ENCODE assay signal across 30 cellular contexts in the genomic region with DNA sequence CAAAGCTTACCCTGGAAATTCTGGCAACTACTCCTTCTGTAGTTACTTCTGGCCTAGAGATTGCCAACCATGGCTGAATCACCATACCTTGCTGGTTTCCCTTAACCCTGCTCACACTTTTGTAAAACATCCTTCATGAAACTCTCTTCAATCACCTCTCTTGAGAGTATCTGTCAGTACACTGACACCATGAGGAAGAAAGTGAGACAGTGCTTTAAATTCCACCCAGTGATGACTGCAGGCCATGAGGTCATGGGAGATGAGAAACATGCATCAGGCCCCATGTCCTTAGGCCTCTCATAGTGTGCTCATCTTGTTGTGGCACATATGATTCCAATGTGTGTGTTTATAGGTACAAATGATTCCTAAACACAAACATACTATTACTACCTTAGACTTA. TPM values are rescaled to one million over a fixed set of nuclear protein-coding genes. Genes with fewer than 3 reads are reported as not detected.
A peak's percentile ranks its signal among the peaks of the same experiment; 100 is the strongest.
DNase-seq lines count a peak whose midpoint lies in the region; ATAC-seq, FAIRE-seq and TF ChIP-seq lines count a peak whose summit lies in the region.
"Had no signal": no experiment of that assay in that cellular context is flagged by ENCODE, and none has a peak within 500 bp of the region (broad histone marks: within the 10 kb centered on the region; RNA-seq: fewer than 3 reads in every experiment).

No MANE protein-coding gene starts in this region.

- H3K4me1 Mint-ChIP-seq in activated CD4-positive, alpha-beta T cell treated with anti-CD3 and anti-CD28 coated beads for 36 hours = peaks cover 28% of the 10 kb centered on the region
- H3K4me1 Mint-ChIP-seq in activated CD4-positive, alpha-beta T cell treated with anti-CD3 and anti-CD28 coated beads, Interleukin-2, amount 10 ng/mL, durations not matched to agents 7 days and 5 days = peaks cover 2% of the 10 kb centered on the region
- peaks cover 27% of the 10 kb centered on the region for H3K4me1 Mint-ChIP-seq in activated naive CD8-positive, alpha-beta T cell treated with anti-CD3 and anti-CD28 coated beads, Interleukin-2, amount 50 U/mL, for 24 hours

- H3K4me1 ChIP-seq in keratinocyte (ENCODE audit: control insufficient read depth, extremely low read depth, insufficient read depth, low read length) (peaks cover 27% of the 10 kb centered on the region), body of pancreas (no peaks in the 10 kb centered on the region)
- H3K4me1 ChIP-seq: esophagus squamous epithelium, right lobe of liver had no signal

- H3K9me3 Mint-ChIP-seq in activated CD4-positive, alpha-beta T cell treated with anti-CD3 and anti-CD28 coated beads for 36 hours (ENCODE audit: low read depth) = no peaks in the 10 kb centered on the region
- no peaks in the 10 kb centered on the region for H3K9me3 Mint-ChIP-seq in activated CD4-positive, alpha-beta T cell treated with anti-CD3 and anti-CD28 coated beads, Interleukin-2, amount 10 ng/mL, durations not matched to agents 7 days and 5 days
- no peaks in the 10 kb centered on the region for H3K9me3 Mint-ChIP-seq in activated naive CD8-positive, alpha-beta T cell treated with anti-CD3 and anti-CD28 coated beads, Interleukin-2, amount 50 U/mL, for 24 hours
- H3K9me3 Mint-ChIP-seq: CD8-positive, alpha-beta T cell; effector memory CD8-positive, alpha-beta T cell had no signal

- no peaks in the 10 kb centered on the region for H4K20me1 ChIP-seq in keratinocyte (ENCODE audit: control insufficient read depth, extremely low read depth, insufficient read depth, low read length)

- H2AFZ ChIP-seq in keratinocyte (ENCODE audit: control insufficient read depth, low read length) = no peak overlapping the region

- H3K4me2 ChIP-seq in keratinocyte (ENCODE audit: control insufficient read depth, extremely low read depth, insufficient read depth, low read depth, low read length) = no peak overlapping the region

- H3K36me3 ChIP-seq in keratinocyte (ENCODE audit: control insufficient read depth in 2 of 2, extremely low read depth in 1 of 2, insufficient read depth in 2 of 2, low read length in 2 of 2) (no peaks in the 10 kb centered on the region), body of pancreas (replicated peaks in 1 of 2; ENCODE audit: insufficient read depth in 1 of 2, low read depth in 2 of 2) (no peaks in the 10 kb centered on the region)
- H3K36me3 ChIP-seq: esophagus squamous epithelium, right lobe of liver, transverse colon had no signal

- dilution Hi-C loops in keratinocyte (cut with MboI; ENCODE audit: extremely low pct_ligation_motif_present, low sequenced_read_pairs) = no loop called here

- ATAC-seq in activated CD4-positive, alpha-beta T cell treated with anti-CD3 and anti-CD28 coated beads for 36 hours = peak; percentile 96
- peak; percentile 82 for ATAC-seq in activated naive CD8-positive, alpha-beta T cell treated with anti-CD3 and anti-CD28 coated beads, Interleukin-2, amount 50 U/mL, for 24 hours
- ATAC-seq in HG03521 (IDR thresholded peaks at IDR 0.05; ENCODE audit: unreplicated experiment) (no peak), body of pancreas (no peak)
- ATAC-seq: CD8-positive, alpha-beta T cell; effector memory CD8-positive, alpha-beta T cell; Panc1; right lobe of liver had no signal

- TF ChIP-seq CTCF in keratinocyte (optimal IDR thresholded peaks at IDR 0.05 in 1 of 3, IDR thresholded peaks at IDR 0.05 in 1 of 3, conservative IDR thresholded peaks at IDR 0.05 in 1 of 3; ENCODE audit: extremely low read depth in 1 of 3, insufficient read depth in 2 of 3, low read length in 3 of 3) (no peak), body of pancreas (IDR thresholded peaks at IDR 0.05) (no peak)

- H3K27ac ChIP-seq in keratinocyte (ENCODE audit: control insufficient read depth, insufficient read depth, low read length) (no peak overlapping the region), body of pancreas (no peak overlapping the region)
- H3K27ac ChIP-seq: coronary artery, esophagus squamous epithelium, right lobe of liver, transverse colon had no signal

- TF ChIP-seq POLR2A in body of pancreas (IDR thresholded peaks at IDR 0.05) = no peak

- H3K9me3 ChIP-seq in keratinocyte (ENCODE audit: control insufficient read depth, low read depth, low read length) (no peaks in the 10 kb centered on the region), body of pancreas (no peaks in the 10 kb centered on the region)
- H3K9me3 ChIP-seq: esophagus squamous epithelium, right lobe of liver, transverse colon had no signal

- intact Hi-C loops in activated CD4-positive, alpha-beta T cell treated with anti-CD3 and anti-CD28 coated beads for 36 hours (cut with DNase I, micrococcal nuclease) = loop anchor here (1.0 to 2.0 kb wide), 3 partner anchors 23 to 36 kb away; no protein-coding TSS in a partner anchor
- intact Hi-C loops in cardiac septum (cut with DNase I) = no loop called here
- intact Hi-C loops in body of pancreas (cut with DNase I) = no loop called here

- H3K4me3 ChIP-seq in keratinocyte (ENCODE audit: control insufficient read depth in 2 of 3, extremely low read depth in 1 of 3, insufficient read depth in 2 of 3, low read depth in 1 of 3, low read length in 3 of 3) (no peak overlapping the region), body of pancreas (no peak overlapping the region)
- H3K4me3 ChIP-seq: coronary artery, esophagus squamous epithelium, lung, right lobe of liver, transverse colon had no signal

- POLR2A ChIA-PET in activated CD4-positive, alpha-beta T cell treated with anti-CD3 and anti-CD28 coated beads for 36 hours (lab: Charles Lee) = no interaction called here
- POLR2A ChIA-PET in activated CD4-positive, alpha-beta T cell treated with anti-CD3 and anti-CD28 coated beads, Interleukin-2, amount 10 ng/mL, durations not matched to agents 7 days and 5 days (lab: Charles Lee) = no interaction called here

- H3K27me3 Mint-ChIP-seq in activated CD4-positive, alpha-beta T cell treated with anti-CD3 and anti-CD28 coated beads for 36 hours = peaks cover 16% of the 10 kb centered on the region
- no peaks in the 10 kb centered on the region for H3K27me3 Mint-ChIP-seq in activated CD4-positive, alpha-beta T cell treated with anti-CD3 and anti-CD28 coated beads, Interleukin-2, amount 10 ng/mL, durations not matched to agents 7 days and 5 days
- H3K27me3 Mint-ChIP-seq in activated naive CD8-positive, alpha-beta T cell treated with anti-CD3 and anti-CD28 coated beads, Interleukin-2, amount 50 U/mL, for 24 hours = peaks cover 10% of the 10 kb centered on the region

- no peak overlapping the region for H3K4me3 Mint-ChIP-seq in activated CD4-positive, alpha-beta T cell treated with anti-CD3 and anti-CD28 coated beads for 36 hours
- no peak overlapping the region for H3K4me3 Mint-ChIP-seq in activated CD4-positive, alpha-beta T cell treated with anti-CD3 and anti-CD28 coated beads, Interleukin-2, amount 10 ng/mL, durations not matched to agents 7 days and 5 days
- no peak overlapping the region for H3K4me3 Mint-ChIP-seq in activated naive CD8-positive, alpha-beta T cell treated with anti-CD3 and anti-CD28 coated beads, Interleukin-2, amount 50 U/mL, for 24 hours
- H3K4me3 Mint-ChIP-seq: activated B cell treated with CpG ODN at 0.5 μM for 24 hours; CD8-positive, alpha-beta T cell; effector memory CD8-positive, alpha-beta T cell had no signal

- H3K79me2 ChIP-seq in keratinocyte (ENCODE audit: control insufficient read depth, insufficient read depth, low read length) = no peaks in the 10 kb centered on the region

- no peaks in the 10 kb centered on the region for H3K9me1 ChIP-seq in keratinocyte (ENCODE audit: control insufficient read depth, extremely low read depth, insufficient read depth, low read length)

- no peak overlapping the region for H3K9ac ChIP-seq in keratinocyte (ENCODE audit: control insufficient read depth, extremely low read depth, insufficient read depth, low read length)

- CTCF ChIA-PET in activated CD4-positive, alpha-beta T cell treated with anti-CD3 and anti-CD28 coated beads for 36 hours (lab: Charles Lee) = interaction anchor here (1.2 to 1.5 kb wide), 2 partner anchors 22 to 107 kb away, joined by 3 read pairs; no protein-coding TSS in a partner anchor
- CTCF ChIA-PET in activated CD4-positive, alpha-beta T cell treated with anti-CD3 and anti-CD28 coated beads, Interleukin-2, amount 10 ng/mL, durations not matched to agents 7 days and 5 days (lab: Charles Lee) = interaction anchor here (0.5 to 1.5 kb wide), 2 partner anchors 155 kb away, joined by 3 read pairs; no protein-coding TSS in a partner anchor

- peak overlapping the region; percentile 32 for H3K27ac Mint-ChIP-seq in activated CD4-positive, alpha-beta T cell treated with anti-CD3 and anti-CD28 coated beads for 36 hours
- H3K27ac Mint-ChIP-seq in activated CD4-positive, alpha-beta T cell treated with anti-CD3 and anti-CD28 coated beads, Interleukin-2, amount 10 ng/mL, durations not matched to agents 7 days and 5 days = no peak overlapping the region
- no peak overlapping the region for H3K27ac Mint-ChIP-seq in activated naive CD8-positive, alpha-beta T cell treated with anti-CD3 and anti-CD28 coated beads, Interleukin-2, amount 50 U/mL, for 24 hours
- H3K27ac Mint-ChIP-seq: activated B cell treated with CpG ODN at 0.5 μM for 24 hours; CD8-positive, alpha-beta T cell; effector memory CD8-positive, alpha-beta T cell had no signal

- peaks cover 2% of the 10 kb centered on the region for H3K36me3 Mint-ChIP-seq in activated CD4-positive, alpha-beta T cell treated with anti-CD3 and anti-CD28 coated beads for 36 hours (ENCODE audit: low read depth)
- H3K36me3 Mint-ChIP-seq in activated CD4-positive, alpha-beta T cell treated with anti-CD3 and anti-CD28 coated beads, Interleukin-2, amount 10 ng/mL, durations not matched to agents 7 days and 5 days (ENCODE audit: low read depth) = no peaks in the 10 kb centered on the region
- H3K36me3 Mint-ChIP-seq in activated naive CD8-positive, alpha-beta T cell treated with anti-CD3 and anti-CD28 coated beads, Interleukin-2, amount 50 U/mL, for 24 hours (ENCODE audit: low read depth) = no peaks in the 10 kb centered on the region
- H3K36me3 Mint-ChIP-seq: CD8-positive, alpha-beta T cell had no signal

- DNase-seq in activated CD4-positive, alpha-beta T cell treated with anti-CD3 and anti-CD28 coated beads for 36 hours = peak; percentile 63
- DNase-seq in activated CD4-positive, alpha-beta T cell treated with anti-CD3 and anti-CD28 coated beads, Interleukin-2, amount 10 ng/mL, durations not matched to agents 7 days and 5 days = no peak
- DNase-seq in EH (ENCODE audit: low read depth) (peak; percentile 5), keratinocyte (ENCODE audit: low read depth, low spot score) (no peak), cardiac septum (ENCODE audit: low spot score) (no peak), body of pancreas (no peak)
- DNase-seq in activated naive CD8-positive, alpha-beta T cell treated with anti-CD3 and anti-CD28 coated beads, Interleukin-2, amount 50 U/mL, for 24 hours = no peak
- DNase-seq: 8988T; activated B cell treated with CpG ODN at 0.5 μM for 24 hours; amniotic stem cell; CD8-positive, alpha-beta T cell; DMS153; effector memory CD8-positive, alpha-beta T cell; esophagus squamous epithelium; GF-D8; kidney; MV-4-11; NCI-H146; NCI-H2171; NCI-H524 treated with DMSO at 0.1 percent for 48 hours; right lobe of liver; SIG-M5; SW 1271; T1000; transverse colon had no signal

- peak; percentile 41 for FAIRE-seq in keratinocyte (lab: Jason Lieb, UNC)
- FAIRE-seq: GM18507, kidney had no signal

- no peaks in the 10 kb centered on the region for H3K27me3 ChIP-seq in keratinocyte (ENCODE audit: control insufficient read depth, extremely low read depth, insufficient read depth, low read length)
- no peaks in the 10 kb centered on the region for H3K27me3 ChIP-seq in body of pancreas
- H3K27me3 ChIP-seq: right lobe of liver, transverse colon had no signal

RNA-seq across cellular contexts. Expression of a gene that starts 24.6 kb away (rescaled TPM):
- total RNA-seq in activated CD4-positive, alpha-beta T cell treated with anti-CD3 and anti-CD28 coated beads for 36 hours = 1,000 to 10,000 TPM in 1 of 2 experiments, 100 to 1,000 TPM in 1; 825 to 1,205 TPM
- 10 to 100 TPM; 58.7 to 70.8 TPM for total RNA-seq in activated CD4-positive, alpha-beta T cell treated with anti-CD3 and anti-CD28 coated beads, Interleukin-2, amount 10 ng/mL, durations not matched to agents 7 days and 5 days
- 59.3 to 94.2 TPM (median 71.7 TPM) in 3 replicates for polyA plus RNA-seq in keratinocyte
- polyA plus RNA-seq in keratinocyte (2011; ENCODE audit: low read depth) = 149 TPM
- 34.6 and 79.9 TPM in 2 replicates for polyA plus RNA-seq in keratinocyte (2011; cell fraction: cytosol; rRNA removed)
- 49.2 and 66.6 TPM in 2 replicates for polyA plus RNA-seq in keratinocyte (2011; cell fraction: nucleus; rRNA removed)
- 94.5 and 137 TPM in 2 replicates for polyA plus RNA-seq in keratinocyte (2012; ENCODE audit: low replicate concordance)
- 9.7 to 80.6 TPM (median 44.1 TPM) in 3 replicates for polyA minus RNA-seq in keratinocyte
- polyA minus RNA-seq in keratinocyte (2011; cell fraction: cytosol; rRNA and poly(A)+ RNA removed) = 95.9 TPM
- 71.0 and 136 TPM in 2 replicates for polyA minus RNA-seq in keratinocyte (2011; cell fraction: nucleus; rRNA and poly(A)+ RNA removed)
- total RNA-seq in cardiac septum (121 TPM), body of pancreas (10 to 100 TPM; 56.0 to 78.9 TPM)

Comparison
In these comparisons a context has a peak if more than half of its experiments do, and no peak if none do; other contexts are left out.
1. DNase-seq: peak in activated CD4-positive, alpha-beta T cell treated with anti-CD3 and anti-CD28 coated beads for 36 hours (single experiment) and EH (single experiment); none in activated CD4-positive, alpha-beta T cell treated with anti-CD3 and anti-CD28 coated beads, Interleukin-2, amount 10 ng/mL, durations not matched to agents 7 days and 5 days (single experiment), activated naive CD8-positive, alpha-beta T cell treated with anti-CD3 and anti-CD28 coated beads, Interleukin-2, amount 50 U/mL, for 24 hours (single experiment), keratinocyte (single experiment), cardiac septum (single experiment) and body of pancreas (0 of 4).
2. ATAC-seq: peak in activated CD4-positive, alpha-beta T cell treated with anti-CD3 and anti-CD28 coated beads for 36 hours (single experiment) and activated naive CD8-positive, alpha-beta T cell treated with anti-CD3 and anti-CD28 coated beads, Interleukin-2, amount 50 U/mL, for 24 hours (single experiment); none in HG03521 (single experiment) and body of pancreas (single experiment).
3. intact Hi-C loops: an anchor here in activated CD4-positive, alpha-beta T cell treated with anti-CD3 and anti-CD28 coated beads for 36 hours (1.0 to 2.0 kb wide); none called in cardiac septum and body of pancreas.